ENCODE assay signal across 16 cellular contexts in genomic region chr2:54566896-54567295, GRCh38.
DNase-seq lines count a peak whose midpoint lies in the region; ATAC-seq and TF ChIP-seq lines count a peak whose summit lies in the region.
"Had no signal": no experiment of that assay in that cellular context is flagged by ENCODE, and none has a peak within 500 bp of the region (broad histone marks: within the 10 kb centered on the region; RNA-seq: fewer than 3 reads in every experiment).

No MANE protein-coding gene starts in this region.

- H3K9me3 Mint-ChIP-seq in activated naive CD8-positive, alpha-beta T cell (ENCODE audit: low read depth): no peaks in the 10 kb centered on the region

- peaks cover 0 to 56% (median 35%) of the 10 kb centered on the region in 11 experiments; a peak in 12 of 22 replicates for H3K36me3 ChIP-seq in BLaER1 treated with 17β-estradiol and CSF1 and Interleukin-3, amounts not matched to agents 10 nM and 100 nM
- no peaks in the 10 kb centered on the region for H3K36me3 ChIP-seq in ovary
- H3K36me3 ChIP-seq: left lung had no signal

- peak overlapping the region in 1 of 11 experiments; percentile 19; a peak in 2 of 22 replicates for H3K9ac ChIP-seq in BLaER1 treated with 17β-estradiol and CSF1 and Interleukin-3, amounts not matched to agents 10 nM and 100 nM

- H3K4me3 Mint-ChIP-seq in activated naive CD8-positive, alpha-beta T cell: peak overlapping the region; percentile 48

- peak overlapping the region in 8 of 11 experiments; percentile 41 to 94 (median 84); a peak in 12 of 22 replicates for H3K27ac ChIP-seq in BLaER1 treated with 17β-estradiol and CSF1 and Interleukin-3, amounts not matched to agents 10 nM and 100 nM
- H3K27ac ChIP-seq in ovary: no peak overlapping the region
- H3K27ac ChIP-seq: left lung had no signal

- H3K27me3 ChIP-seq in BLaER1 treated with 17β-estradiol and CSF1 and Interleukin-3, amounts not matched to agents 10 nM and 100 nM: no peaks in the 10 kb centered on the region
- H3K27me3 ChIP-seq in ovary: no peaks in the 10 kb centered on the region
- H3K27me3 ChIP-seq: left lung had no signal

- no peak for TF ChIP-seq CTCF in ovary (IDR thresholded peaks at IDR 0.05)

- no peak for TF ChIP-seq POLR2A in ovary (IDR thresholded peaks at IDR 0.05)

- H3K9me3 ChIP-seq in BLaER1 treated with 17β-estradiol and CSF1 and Interleukin-3, amounts not matched to agents 10 nM and 100 nM (replicated peaks in 1 of 11): no peaks in the 10 kb centered on the region
- H3K9me3 ChIP-seq in ovary: no peaks in the 10 kb centered on the region
- H3K9me3 ChIP-seq: left lung had no signal

- ATAC-seq in Right ventricle myocardium inferior: no peak
- ATAC-seq in HG03175 (IDR thresholded peaks at IDR 0.05; ENCODE audit: unreplicated experiment): no peak
- ATAC-seq: left lung, PC-3, SK-N-SH treated with all-trans-retinoic acid at 6 μM for 48 hours had no signal

- no peak for TF ChIP-seq EP300 in ovary (IDR thresholded peaks at IDR 0.05)

- peak; percentile 51 for DNase-seq in mucosa of gallbladder (ENCODE audit: low spot score)
- DNase-seq in ovary: no peak
- no peak for DNase-seq in Right ventricle myocardium inferior (ENCODE audit: missing footprints)
- DNase-seq in NCI-H2171 (lab: John Stamatoyannopoulos, UW): no peak
- DNase-seq: activated CD4-positive, CD25-positive, alpha-beta regulatory T cell; DMS79; hypothalamus; left lung; NCI-H2029; NCI-H524 treated with DMSO at 0.1 percent for 48 hours; PC-3 had no signal

- peaks cover 3% of the 10 kb centered on the region for H3K36me3 Mint-ChIP-seq in activated naive CD8-positive, alpha-beta T cell

- H3K4me2 ChIP-seq in BLaER1 treated with 17β-estradiol and CSF1 and Interleukin-3, amounts not matched to agents 10 nM and 100 nM: peak overlapping the region in 9 of 11 experiments; percentile 87 to 98 (median 90); a peak in 19 of 22 replicates

- peaks cover 0 to 96% (median 30%) of the 10 kb centered on the region in 11 experiments; a peak in 11 of 22 replicates for H4K20me1 ChIP-seq in BLaER1 treated with 17β-estradiol and CSF1 and Interleukin-3, amounts not matched to agents 10 nM and 100 nM

- H3K27me3 Mint-ChIP-seq in activated naive CD8-positive, alpha-beta T cell: no peaks in the 10 kb centered on the region

- peaks cover 87% of the 10 kb centered on the region for H3K4me1 Mint-ChIP-seq in activated naive CD8-positive, alpha-beta T cell (ENCODE audit: low read depth)

- 96 to 100% (median 97%) methylated on average over 1 of the region's 1 CpG for WGBS in ovary, 3 donors

- peak overlapping the region; percentile 89 for H3K27ac Mint-ChIP-seq in activated naive CD8-positive, alpha-beta T cell

- intact Hi-C loops in ovary (cut with DNase I): no loop called here
- intact Hi-C loops in Right ventricle myocardium inferior (cut with DNase I): no loop called here

- peak overlapping the region in 1 of 10 experiments; percentile 20; a peak in 1 of 20 replicates for H3K4me3 ChIP-seq in BLaER1 treated with 17β-estradiol and CSF1 and Interleukin-3, amounts not matched to agents 10 nM and 100 nM
- 0 out of 2 replicates have a peak overlapping the region, but pooled peaks have one; percentile 8 for H3K4me3 ChIP-seq in GM08714 (ENCODE audit: low read length)
- no peak overlapping the region for H3K4me3 ChIP-seq in ovary
- H3K4me3 ChIP-seq: left lung had no signal

- peaks cover 83 to 100% (median 99%) of the 10 kb centered on the region in 10 experiments for H3K4me1 ChIP-seq in BLaER1 treated with 17β-estradiol and CSF1 and Interleukin-3, amounts not matched to agents 10 nM and 100 nM
- peaks cover 19% of the 10 kb centered on the region for H3K4me1 ChIP-seq in ovary (ENCODE audit: insufficient read depth)

Comparison
In these comparisons a context has a peak if more than half of its experiments do, and no peak if none do; other contexts are left out.
1. H3K27ac ChIP-seq: peak in BLaER1 treated with 17β-estradiol and CSF1 and Interleukin-3, amounts not matched to agents 10 nM and 100 nM (8 of 11); none in ovary (0 of 2).